In genomic region chrX:41317487-41318208, GRCh38 we compare ENCODE assay signal across 30 cellular contexts. TPM values are rescaled to one million over a fixed set of nuclear protein-coding genes. Genes with fewer than 3 reads are reported as not detected.
DNase-seq lines count a peak whose midpoint lies in the region; ATAC-seq, FAIRE-seq and TF ChIP-seq lines count a peak whose summit lies in the region.
"Had no signal": no experiment of that assay in that cellular context is flagged by ENCODE, and none has a peak within 500 bp of the region (broad histone marks: within the 10 kb centered on the region; RNA-seq: fewer than 3 reads in every experiment).

No MANE protein-coding gene starts in this region.

- H4K20me1 ChIP-seq in astrocyte (ENCODE audit: insufficient read depth, low read length): no peaks in the 10 kb centered on the region
- H4K20me1 ChIP-seq: BLaER1 had no signal

- H3K4me3 ChIP-seq in A549: no peak overlapping the region
- H3K4me3 ChIP-seq in astrocyte (ENCODE audit: insufficient read depth, low read depth, low read length): no peak overlapping the region
- no peak overlapping the region for H3K4me3 ChIP-seq in fibroblast of pulmonary artery (replicated peaks; ENCODE audit: low read depth, low read length)
- no peak overlapping the region for H3K4me3 ChIP-seq in kidney (ENCODE audit: low read length in 2 of 2)
- H3K4me3 ChIP-seq: BLaER1, pancreas, SK-N-MC, tibial artery had no signal

- H3K4me3 Mint-ChIP-seq in astrocyte (ENCODE audit: unreplicated experiment): no peak overlapping the region
- H3K4me3 Mint-ChIP-seq in CD4-positive, alpha-beta T cell: no peak overlapping the region
- H3K4me3 Mint-ChIP-seq: activated CD4-positive, alpha-beta memory T cell treated with anti-CD3 and anti-CD28 coated beads, Interleukin-2, amount 10 ng/mL, durations not matched to agents 7 days and 5 days; activated T-helper 17 cell treated with anti-CD3 and anti-CD28 coated beads, Interleukin-2, amount 50 U/mL, for 72 hours; T-helper 1 cell treated with Interleukin-12 subunit alpha and Interleukin-12 subunit beta and Interleukin-4 antibody, amounts not matched to agents 30 μg/mL and 1 μg/mL, for 36 hours had no signal

- no peak for TF ChIP-seq RAD21 in A549 (conservative IDR thresholded peaks at IDR 0.05 in 1 of 2, IDR thresholded peaks at IDR 0.05 in 1 of 2)

- no peaks in the 10 kb centered on the region for H3K9me3 ChIP-seq in A549
- H3K9me3 ChIP-seq in astrocyte (ENCODE audit: insufficient read depth, low read depth, low read length): no peaks in the 10 kb centered on the region
- H3K9me3 ChIP-seq in CD4-positive, alpha-beta T cell (ENCODE audit: control insufficient read depth, low read length): no peaks in the 10 kb centered on the region
- no peaks in the 10 kb centered on the region for H3K9me3 ChIP-seq in kidney (ENCODE audit: control insufficient read depth in 1 of 2, low read length in 2 of 2)
- H3K9me3 ChIP-seq: BLaER1, pancreas, tibial artery had no signal

- H3K27me3 Mint-ChIP-seq in astrocyte (ENCODE audit: low read depth, unreplicated experiment): no peaks in the 10 kb centered on the region
- H3K27me3 Mint-ChIP-seq in CD4-positive, alpha-beta T cell: no peaks in the 10 kb centered on the region
- H3K27me3 Mint-ChIP-seq: activated CD4-positive, alpha-beta memory T cell treated with anti-CD3 and anti-CD28 coated beads, Interleukin-2, amount 10 ng/mL, durations not matched to agents 7 days and 5 days; activated T-helper 17 cell treated with anti-CD3 and anti-CD28 coated beads, Interleukin-2, amount 50 U/mL, for 72 hours had no signal

- H3K27me3 ChIP-seq in astrocyte (ENCODE audit: insufficient read depth, low read length): no peaks in the 10 kb centered on the region
- no peaks in the 10 kb centered on the region for H3K27me3 ChIP-seq in CD4-positive, alpha-beta T cell (ENCODE audit: control insufficient read depth, insufficient read depth, low read length)
- H3K27me3 ChIP-seq: BLaER1, pancreas, tibial artery had no signal

- FAIRE-seq in A549 (lab: Jason Lieb, UNC) (peak; percentile 49), GM12891 (lab: Jason Lieb, UNC) (peak; percentile 65), astrocyte (lab: Jason Lieb, UNC) (peak; percentile 76), kidney (lab: Jason Lieb, UNC) (no peak)
- FAIRE-seq: pancreas, small intestine had no signal

- no peak for TF ChIP-seq EP300 in A549 (IDR thresholded peaks at IDR 0.05)

- no peaks in the 10 kb centered on the region for H3K4me1 Mint-ChIP-seq in astrocyte (ENCODE audit: low read depth, unreplicated experiment)
- H3K4me1 Mint-ChIP-seq in CD4-positive, alpha-beta T cell (ENCODE audit: low read depth): no peaks in the 10 kb centered on the region
- H3K4me1 Mint-ChIP-seq: activated CD4-positive, alpha-beta memory T cell treated with anti-CD3 and anti-CD28 coated beads, Interleukin-2, amount 10 ng/mL, durations not matched to agents 7 days and 5 days; activated T-helper 17 cell treated with anti-CD3 and anti-CD28 coated beads, Interleukin-2, amount 50 U/mL, for 72 hours had no signal

- H3K36me3 Mint-ChIP-seq in astrocyte (ENCODE audit: low read depth, unreplicated experiment): no peaks in the 10 kb centered on the region
- no peaks in the 10 kb centered on the region for H3K36me3 Mint-ChIP-seq in CD4-positive, alpha-beta T cell (ENCODE audit: low read depth)
- H3K36me3 Mint-ChIP-seq: activated naive CD4-positive, alpha-beta T cell treated with anti-CD3 and anti-CD28 coated beads, Interleukin-2, amount 50 U/mL, for 72 hours had no signal

- TF ChIP-seq POLR2A in A549 (IDR thresholded peaks at IDR 0.05; ENCODE audit: low read length): no peak
- no peak for TF ChIP-seq POLR2A in GM12891 (IDR thresholded peaks at IDR 0.05; ENCODE audit: low read depth, low read length)

- intact Hi-C loops in CD4-positive, alpha-beta T cell (cut with DNase I, micrococcal nuclease): no loop called here
- intact Hi-C loops in kidney (cut with DNase I): no loop called here

- CTCF ChIA-PET in A549 (lab: Yijun Ruan, JAX): interaction anchor here (0.7 kb wide), 1 partner anchor 110 kb away, joined by 3 read pairs; no protein-coding TSS in a partner anchor
- CTCF ChIA-PET in CD4-positive, alpha-beta T cell (lab: Charles Lee): interaction anchor here (0.7 kb wide), 1 partner anchor 103 kb away, joined by 3 read pairs; no protein-coding TSS in a partner anchor

- WGBS in A549 (ENCODE audit: missing lambda C conversion rate): 62% methylated on average over 5 of the region's 5 CpGs

- TF ChIP-seq CTCF in A549 (IDR thresholded peaks at IDR 0.05) (no peak), astrocyte (IDR thresholded peaks at IDR 0.05; ENCODE audit: insufficient read depth, low read depth, low read length) (no peak), fibroblast of pulmonary artery (IDR thresholded peaks at IDR 0.05; ENCODE audit: low read length, missing control alignments) (no peak), kidney (IDR thresholded peaks at IDR 0.05; ENCODE audit: borderline replicate concordance, extremely low read depth, insufficient read depth) (no peak)
- no peak for TF ChIP-seq CTCF in CD4-positive, alpha-beta T cell (IDR thresholded peaks at IDR 0.05)

- H3K79me2 ChIP-seq in astrocyte (ENCODE audit: insufficient read depth, low read length): no peaks in the 10 kb centered on the region

- no peaks in the 10 kb centered on the region for H3K4me1 ChIP-seq in A549
- H3K4me1 ChIP-seq in astrocyte (ENCODE audit: insufficient read depth, low read length): no peaks in the 10 kb centered on the region
- no peaks in the 10 kb centered on the region for H3K4me1 ChIP-seq in kidney (ENCODE audit: control insufficient read depth in 1 of 2, insufficient read depth in 1 of 2, low read depth in 1 of 2, low read length in 2 of 2)
- H3K4me1 ChIP-seq: BLaER1, pancreas, tibial artery had no signal

- H3K27ac ChIP-seq in A549 (no peak overlapping the region), astrocyte (ENCODE audit: low read depth, low read length) (no peak overlapping the region), kidney (ENCODE audit: low read depth in 2 of 2, low read length in 2 of 2) (no peak overlapping the region)
- no peak overlapping the region for H3K27ac ChIP-seq in CD4-positive, alpha-beta T cell (ENCODE audit: low read depth, low read length)
- H3K27ac ChIP-seq: BLaER1, HL-60, pancreas, SK-N-MC, tibial artery had no signal

- H2AFZ ChIP-seq in astrocyte (ENCODE audit: low read depth, low read length): no peak overlapping the region

- no peaks in the 10 kb centered on the region for H3K9me3 Mint-ChIP-seq in astrocyte (ENCODE audit: unreplicated experiment)
- H3K9me3 Mint-ChIP-seq in CD4-positive, alpha-beta T cell: no peaks in the 10 kb centered on the region
- H3K9me3 Mint-ChIP-seq: activated CD4-positive, alpha-beta memory T cell treated with anti-CD3 and anti-CD28 coated beads, Interleukin-2, amount 10 ng/mL, durations not matched to agents 7 days and 5 days; activated naive CD4-positive, alpha-beta T cell treated with anti-CD3 and anti-CD28 coated beads, Interleukin-2, amount 50 U/mL, for 72 hours; activated T-helper 17 cell treated with anti-CD3 and anti-CD28 coated beads, Interleukin-2, amount 50 U/mL, for 72 hours; T-helper 1 cell treated with Interleukin-12 subunit alpha and Interleukin-12 subunit beta and Interleukin-4 antibody, amounts not matched to agents 30 μg/mL and 1 μg/mL, for 36 hours had no signal

- H3K4me2 ChIP-seq in A549: no peak overlapping the region
- H3K4me2 ChIP-seq in astrocyte (ENCODE audit: low read length): no peak overlapping the region
- H3K4me2 ChIP-seq: BLaER1 had no signal

- H3K9ac ChIP-seq in astrocyte (ENCODE audit: low read length): no peak overlapping the region
- H3K9ac ChIP-seq in kidney (ENCODE audit: low read length in 2 of 2): no peak overlapping the region
- H3K9ac ChIP-seq: BLaER1 had no signal

- ATAC-seq in A549: no peak
- ATAC-seq in CD4-positive, alpha-beta T cell (ENCODE audit: poor library complexity): no peak
- ATAC-seq: activated T-helper 17 cell treated with anti-CD3 and anti-CD28 coated beads, Interleukin-2, amount 50 U/mL, for 72 hours; pancreas had no signal

- H3K27ac Mint-ChIP-seq in astrocyte (ENCODE audit: unreplicated experiment): no peak overlapping the region
- no peak overlapping the region for H3K27ac Mint-ChIP-seq in CD4-positive, alpha-beta T cell
- H3K27ac Mint-ChIP-seq: activated CD4-positive, alpha-beta memory T cell treated with anti-CD3 and anti-CD28 coated beads, Interleukin-2, amount 10 ng/mL, durations not matched to agents 7 days and 5 days; activated naive CD4-positive, alpha-beta T cell treated with anti-CD3 and anti-CD28 coated beads, Interleukin-2, amount 50 U/mL, for 72 hours; activated T-helper 17 cell treated with anti-CD3 and anti-CD28 coated beads, Interleukin-2, amount 50 U/mL, for 72 hours; T-helper 1 cell treated with Interleukin-12 subunit alpha and Interleukin-12 subunit beta and Interleukin-4 antibody, amounts not matched to agents 30 μg/mL and 1 μg/mL, for 36 hours had no signal

- no peaks in the 10 kb centered on the region for H3K36me3 ChIP-seq in astrocyte (ENCODE audit: insufficient read depth, low read length)
- no peaks in the 10 kb centered on the region for H3K36me3 ChIP-seq in kidney (ENCODE audit: control insufficient read depth in 1 of 2, insufficient read depth in 2 of 2, low read length in 2 of 2)
- H3K36me3 ChIP-seq: BLaER1, pancreas, tibial artery had no signal

- DNase-seq in A549 (ENCODE audit: low read depth in 1 of 2, low spot score in 1 of 2) (no peak), GM12891 (ENCODE audit: insufficient read length, low spot score) (no peak), astrocyte (ENCODE audit: low read depth) (no peak), fibroblast of pulmonary artery (ENCODE audit: low read depth) (peak; percentile 65), kidney (no peak), iPS-NIHi7 (ENCODE audit: extremely low spot score) (no peak)
- DNase-seq in CD4-positive, alpha-beta T cell: no peak
- DNase-seq in activated CD4-positive, alpha-beta T cell treated with anti-CD3 and anti-CD28 coated beads for 1 hour: no peak
- DNase-seq: activated CD4-positive, alpha-beta memory T cell treated with anti-CD3 and anti-CD28 coated beads, Interleukin-2, amount 10 ng/mL, durations not matched to agents 7 days and 5 days; activated CD4-positive, CD25-positive, alpha-beta regulatory T cell treated with anti-CD3 and anti-CD28 coated beads, Interleukin-2, amount 50 U/mL, for 72 hours; aorta; central memory CD4-positive, alpha-beta T cell; dermis blood vessel endothelial cell; head of caudate nucleus; Karpas-422; NCI-H1048; NCI-H1694 treated with DMSO at 0.1 percent for 48 hours; NCI-H2171; NCI-H524 treated with DMSO at 0.1 percent for 48 hours; pancreas; retina; RPMI8226; small intestine; tibial artery had no signal

- POLR2A ChIA-PET in A549 (lab: Yijun Ruan, JAX): no interaction called here
- POLR2A ChIA-PET in CD4-positive, alpha-beta T cell (lab: Charles Lee): no interaction called here

RNA-seq across cellular contexts. Expression of gene DDX3X, which starts 16.3 kb away (rescaled TPM):
- polyA plus RNA-seq in A549 (2011; rRNA removed): 187 and 216 TPM in 2 replicates
- 32.5 and 46.8 TPM in 2 replicates for polyA plus RNA-seq in A549 (2012; cell fraction: cytosol; rRNA removed)
- 36.6 and 60.0 TPM in 2 replicates for polyA plus RNA-seq in A549 (2012; cell fraction: nucleus; rRNA removed)
- polyA plus RNA-seq in A549 (2017; fragmentation: RNase III; extraction: RNeasy Plus Mini Kit Qiagen cat#74134 plus additional on column Dnase treatment): 341 to 390 TPM (median 371 TPM) in 3 replicates
- 205 and 251 TPM in 2 replicates for polyA minus RNA-seq in A549 (2011; rRNA and poly(A)+ RNA removed)
- 97.4 TPM for polyA plus RNA-seq in GM12891 (2012; ENCODE audit: low read depth, missing spikeins)
- total RNA-seq in astrocyte: 204 and 242 TPM in 2 replicates
- 100 to 1,000 TPM; 610 to 653 TPM for total RNA-seq in CD4-positive, alpha-beta T cell
- 275 TPM for total RNA-seq in kidney
- polyA plus RNA-seq in kidney (ENCODE audit: insufficient read depth, low read depth, low replicate concordance): 43.6 TPM
